8 cellular contexts compared by ENCODE assay signal in the genomic region with DNA sequence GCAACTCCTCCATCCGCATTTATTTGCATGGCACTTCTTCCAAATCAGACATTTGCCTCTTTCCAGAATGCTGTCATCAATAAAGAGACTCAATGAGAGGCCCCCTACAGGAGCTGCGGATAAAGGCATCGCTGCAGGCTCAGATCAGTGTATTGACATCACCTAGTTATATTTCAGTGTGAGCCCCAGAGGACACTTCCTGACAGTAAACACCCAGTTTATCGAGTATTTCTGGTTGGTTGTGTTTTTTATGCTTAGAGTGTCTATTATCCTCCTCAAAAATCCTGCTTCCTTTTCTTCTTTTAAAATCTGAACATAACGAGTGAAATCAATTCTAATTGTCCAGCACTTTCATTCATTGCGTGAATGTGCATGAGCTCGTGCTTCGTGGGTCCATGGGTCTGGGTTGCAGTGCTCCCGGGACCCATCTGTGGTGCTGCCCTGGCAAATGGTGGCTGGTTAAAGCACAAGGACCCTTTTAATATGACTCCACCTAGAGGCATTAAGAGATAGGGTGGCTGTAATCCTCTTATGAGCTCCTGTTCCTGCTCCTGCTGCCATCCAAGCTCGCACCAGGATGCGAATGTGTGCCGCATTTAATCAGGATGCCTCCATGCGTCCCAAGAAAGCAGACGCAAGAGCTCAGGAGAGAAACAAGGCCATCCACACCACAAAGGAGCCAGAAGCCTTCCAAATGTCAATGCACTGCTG. TPM values are rescaled to one million over a fixed set of nuclear protein-coding genes. Genes with fewer than 3 reads are reported as not detected.
A peak's percentile ranks its signal among the peaks of the same experiment; 100 is the strongest.
DNase-seq lines count a peak whose midpoint lies in the region; ATAC-seq and TF ChIP-seq lines count a peak whose summit lies in the region.

No MANE protein-coding gene starts in this region.

- ATAC-seq in left cardiac atrium (no peak), Right ventricle myocardium superior (ENCODE audit: poor library complexity) (no peak)

- H3K4me3 ChIP-seq in left ventricle myocardium inferior = no peak overlapping the region
- H3K4me3 ChIP-seq in fibroblast of the aortic adventitia (ENCODE audit: low read depth, low read length) = no peak overlapping the region

- H3K9me3 ChIP-seq in left ventricle myocardium inferior (replicated peaks) = no peaks in the 10 kb centered on the region

- no peaks in the 10 kb centered on the region for H3K4me1 ChIP-seq in left ventricle myocardium inferior

- H3K36me3 ChIP-seq in left ventricle myocardium inferior = peaks cover 12% of the 10 kb centered on the region

- TF ChIP-seq CTCF in left ventricle myocardium inferior (IDR thresholded peaks at IDR 0.05; ENCODE audit: borderline replicate concordance) (peak; percentile 18), fibroblast of the aortic adventitia (IDR thresholded peaks at IDR 0.05; ENCODE audit: insufficient read depth, low read length) (peak; percentile 28)

- no peaks in the 10 kb centered on the region for H3K27me3 ChIP-seq in left ventricle myocardium inferior (ENCODE audit: low read depth)

- no peak overlapping the region for H3K27ac ChIP-seq in left ventricle myocardium inferior (replicated peaks)

- intact Hi-C loops in left ventricle myocardium inferior (cut with micrococcal nuclease) = no loop called here
- intact Hi-C loops in left cardiac atrium (cut with DNase I) = no loop called here
- intact Hi-C loops in Right ventricle myocardium superior (cut with DNase I) = no loop called here

- DNase-seq in left ventricle myocardium inferior = no peak
- no peak for DNase-seq in left cardiac atrium
- peak; percentile 12 for DNase-seq in NCI-H69 (lab: John Stamatoyannopoulos, UW)
- DNase-seq in fibroblast of the aortic adventitia (ENCODE audit: low read depth) = no peak
- no peak for DNase-seq in UCSD-AML1 (lab: John Stamatoyannopoulos, UW; ENCODE audit: unreplicated experiment)
- no peak for DNase-seq in HuH-7 (ENCODE audit: low spot score)
- no peak for DNase-seq in GF-D8 (lab: John Stamatoyannopoulos, UW)
- DNase-seq in Right ventricle myocardium superior = no peak

RNA-seq across cellular contexts. Expression of a gene that starts 38.9 kb away (rescaled TPM):
- total RNA-seq in left ventricle myocardium inferior = 7.6 TPM
- 10 to 100 TPM; 16.3 to 16.6 TPM for total RNA-seq in left cardiac atrium
- total RNA-seq in fibroblast of the aortic adventitia (ENCODE audit: low replicate concordance) = 11.2 and 12.6 TPM in 2 replicates
- 5.1 TPM for total RNA-seq in Right ventricle myocardium superior
